ENCODE assay signal across 28 cellular contexts in genomic region chr1:15000030-15000429, GRCh38.
"Had no signal": no experiment of that assay in that cellular context is flagged by ENCODE, and none has a peak within 500 bp of the region (broad histone marks: within the 10 kb centered on the region; RNA-seq: fewer than 3 reads in every experiment).

No MANE protein-coding gene starts in this region.

- ATAC-seq: activated CD8-positive, alpha-beta T cell treated with anti-CD3 and anti-CD28 coated beads, Interleukin-2, amount 10 ng/mL, durations not matched to agents 7 days and 5 days; activated T-helper 17 cell treated with anti-CD3 and anti-CD28 coated beads, Interleukin-2, amount 50 U/mL, for 72 hours; effector memory CD8-positive, alpha-beta T cell; gastroesophageal sphincter; left ventricle myocardium superior; natural killer cell treated with Interleukin-12 subunit alpha and Interleukin-12 subunit beta and Interleukin-15 and Interleukin-18, amount 100 ng/mL, for 72 hours had no signal

- DNase-seq: activated CD4-positive, alpha-beta T cell treated with anti-CD3 and anti-CD28 coated beads for 1 hour; activated CD4-positive, alpha-beta T cell treated with anti-CD3 and anti-CD28 coated beads, Interleukin-2, amount 50 U/mL, for 1 hour; activated CD8-positive, alpha-beta T cell treated with anti-CD3 and anti-CD28 coated beads, Interleukin-2, amount 10 ng/mL, durations not matched to agents 7 days and 5 days; activated naive CD8-positive, alpha-beta T cell treated with anti-CD3 and anti-CD28 coated beads for 36 hours; activated T-cell treated with anti-CD3 and anti-CD28 coated beads, Interleukin-2, amount 50 U/mL, for 24 hours; amniotic stem cell; caudate nucleus; effector memory CD8-positive, alpha-beta T cell; head of caudate nucleus; hypothalamus; left ventricle myocardium superior; mammary epithelial cell; midbrain; posterior cingulate gyrus; sigmoid colon; stimulated activated CD4-positive, alpha-beta T cell treated with anti-CD3 and anti-CD28 coated beads, Interleukin-2, amount 100 ng/mL, for 48 hours; stimulated activated naive CD4-positive, alpha-beta T cell; testis had no signal

- H3K36me3 Mint-ChIP-seq: activated naive CD8-positive, alpha-beta T cell treated with anti-CD3 and anti-CD28 coated beads for 36 hours; natural killer cell treated with Interleukin-12 subunit alpha and Interleukin-12 subunit beta and Interleukin-15 and Interleukin-18, amount 100 ng/mL, for 72 hours had no signal

- H3K4me3 Mint-ChIP-seq: activated CD8-positive, alpha-beta T cell treated with anti-CD3 and anti-CD28 coated beads, Interleukin-2, amount 10 ng/mL, durations not matched to agents 7 days and 5 days; activated naive CD8-positive, alpha-beta T cell treated with anti-CD3 and anti-CD28 coated beads for 36 hours; activated T-cell treated with anti-CD3 and anti-CD28 coated beads, Interleukin-2, amount 50 U/mL, for 24 hours; activated T-helper 17 cell treated with anti-CD3 and anti-CD28 coated beads, Interleukin-2, amount 50 U/mL, for 72 hours; brain; effector memory CD8-positive, alpha-beta T cell; natural killer cell treated with Interleukin-12 subunit alpha and Interleukin-12 subunit beta and Interleukin-15 and Interleukin-18, amount 100 ng/mL, for 72 hours; type B pancreatic cell had no signal

- H3K9me3 Mint-ChIP-seq: activated naive CD8-positive, alpha-beta T cell treated with anti-CD3 and anti-CD28 coated beads for 36 hours; activated T-cell treated with anti-CD3 and anti-CD28 coated beads, Interleukin-2, amount 50 U/mL, for 24 hours; activated T-helper 17 cell treated with anti-CD3 and anti-CD28 coated beads, Interleukin-2, amount 50 U/mL, for 72 hours; effector memory CD8-positive, alpha-beta T cell; natural killer cell treated with Interleukin-12 subunit alpha and Interleukin-12 subunit beta and Interleukin-15 and Interleukin-18, amount 100 ng/mL, for 72 hours; type B pancreatic cell had no signal

- H3K27ac ChIP-seq: esophagus muscularis mucosa, gastroesophageal sphincter, sigmoid colon, testis, vagina had no signal

- H3K4me3 ChIP-seq: esophagus muscularis mucosa, gastroesophageal sphincter, sigmoid colon, smooth muscle cell, testis, vagina had no signal

- H3K27me3 ChIP-seq: esophagus muscularis mucosa, gastroesophageal sphincter, sigmoid colon, testis, vagina had no signal

- H3K4me1 Mint-ChIP-seq: activated naive CD8-positive, alpha-beta T cell treated with anti-CD3 and anti-CD28 coated beads for 36 hours; activated T-helper 17 cell treated with anti-CD3 and anti-CD28 coated beads, Interleukin-2, amount 50 U/mL, for 72 hours had no signal

- FAIRE-seq: colon, endothelial cell of umbilical vein had no signal

- H3K27ac Mint-ChIP-seq: activated CD8-positive, alpha-beta T cell treated with anti-CD3 and anti-CD28 coated beads, Interleukin-2, amount 10 ng/mL, durations not matched to agents 7 days and 5 days; activated naive CD8-positive, alpha-beta T cell treated with anti-CD3 and anti-CD28 coated beads for 36 hours; activated T-cell treated with anti-CD3 and anti-CD28 coated beads, Interleukin-2, amount 50 U/mL, for 24 hours; activated T-helper 17 cell treated with anti-CD3 and anti-CD28 coated beads, Interleukin-2, amount 50 U/mL, for 72 hours; effector memory CD8-positive, alpha-beta T cell; natural killer cell treated with Interleukin-12 subunit alpha and Interleukin-12 subunit beta and Interleukin-15 and Interleukin-18, amount 100 ng/mL, for 72 hours; type B pancreatic cell had no signal

- H3K36me3 ChIP-seq: esophagus muscularis mucosa, gastroesophageal sphincter, sigmoid colon, vagina had no signal

- H3K9me3 ChIP-seq: esophagus muscularis mucosa, gastroesophageal sphincter, sigmoid colon, testis, vagina had no signal

- H3K4me2 ChIP-seq: smooth muscle cell had no signal

- H3K27me3 Mint-ChIP-seq: activated T-cell treated with anti-CD3 and anti-CD28 coated beads, Interleukin-2, amount 50 U/mL, for 24 hours; activated T-helper 17 cell treated with anti-CD3 and anti-CD28 coated beads, Interleukin-2, amount 50 U/mL, for 72 hours; brain; type B pancreatic cell had no signal
